ENCODE assay signal across 1 cellular context in genomic region chr14:24274101-24274543, GRCh38.
TF ChIP-seq lines count a peak whose summit lies in the region.

No MANE protein-coding gene starts in this region.

TF ChIP-seq in IMR-90, 13 proteins besides CTCF, POLR2A, EP300 and RAD21:
- TF ChIP-seq CEBPB (IDR thresholded peaks at IDR 0.05; ENCODE audit: low read depth, low read length) = 0 out of 2 replicates have a peak, but pooled peaks have one; percentile 34
- TF ChIP-seq SMC3 (IDR thresholded peaks at IDR 0.05; ENCODE audit: low read depth, low read length) = no peak
